9 cellular contexts compared by ENCODE assay signal in genomic region chr19:44582581-44583265, GRCh38. TPM values are rescaled to one million over a fixed set of nuclear protein-coding genes. Genes with fewer than 3 reads are reported as not detected.
DNase-seq lines count a peak whose midpoint lies in the region; ATAC-seq, FAIRE-seq and TF ChIP-seq lines count a peak whose summit lies in the region.
"Had no signal": no experiment of that assay in that cellular context is flagged by ENCODE, and none has a peak within 500 bp of the region (broad histone marks: within the 10 kb centered on the region; RNA-seq: fewer than 3 reads in every experiment).

No MANE protein-coding gene starts in this region.

- 27 to 28% methylated on average over 10 of the region's 10 CpGs for WGBS in pancreas, 2 donors
- 22% methylated on average over 10 of the region's 10 CpGs for WGBS in tibial nerve, 2 donors

- intact Hi-C loops in pancreas (cut with DNase I) = loop anchor here in 1 of 3 donors (5.0 kb wide), 1 partner anchor 75 kb away; no protein-coding TSS in a partner anchor

- no peaks in the 10 kb centered on the region for H3K36me3 ChIP-seq in pancreas
- H3K36me3 ChIP-seq in tibial nerve = no peaks in the 10 kb centered on the region

- H3K27me3 ChIP-seq in pancreas = no peaks in the 10 kb centered on the region
- H3K27me3 ChIP-seq in tibial nerve = no peaks in the 10 kb centered on the region

- FAIRE-seq in pancreas (lab: Jason Lieb, UNC) = no peak

- no peak for TF ChIP-seq POLR2A in tibial nerve (IDR thresholded peaks at IDR 0.05)

- H3K9me3 ChIP-seq in pancreas = no peaks in the 10 kb centered on the region
- peaks cover 0 to 23% (median 0%) of the 10 kb centered on the region in 4 donors for H3K9me3 ChIP-seq in tibial nerve

- H3K4me1 ChIP-seq in pancreas (peaks cover 0 to 2% (median 0%) of the 10 kb centered on the region in 3 donors), tibial nerve (no peaks in the 10 kb centered on the region)

- DNase-seq in GM10266 (ENCODE audit: extremely low spot score) (peak; percentile 31), choroid plexus epithelial cell (ENCODE audit: low read depth) (peak; percentile 46), pancreas (peak in 3 of 6 donors; percentile 36 to 69 (median 62)), tibial nerve (ENCODE audit: low spot score in 2 of 2) (no peak)

- TF ChIP-seq CTCF in GM10266 (IDR thresholded peaks at IDR 0.05; ENCODE audit: control insufficient read depth, insufficient read depth, low read depth, missing control alignments) (peak; percentile 41), LNCAP (IDR thresholded peaks at IDR 0.05) (peak; percentile 50; the same call in 1 of the 2 replicates), choroid plexus epithelial cell (conservative IDR thresholded peaks at IDR 0.05; ENCODE audit: low read depth, low read length) (peak; percentile 77), pancreas (IDR thresholded peaks at IDR 0.05) (peak; percentile 24 to 41 (median 37)), tibial nerve (IDR thresholded peaks at IDR 0.05) (peak in 1 of 5 experiments; percentile 18)

- ATAC-seq in pancreas = peak in 3 of 4 donors; percentile 49 to 84 (median 60)
- ATAC-seq in HG02623 (IDR thresholded peaks at IDR 0.05; ENCODE audit: unreplicated experiment) = no peak
- ATAC-seq in HG02852 (IDR thresholded peaks at IDR 0.05; ENCODE audit: unreplicated experiment) = no peak
- ATAC-seq in GM21423 (IDR thresholded peaks at IDR 0.05; ENCODE audit: unreplicated experiment) = no peak

- H3K4me3 ChIP-seq in choroid plexus epithelial cell (ENCODE audit: low read depth, low read length) (no peak overlapping the region), pancreas (no peak overlapping the region), tibial nerve (no peak overlapping the region)
- H3K4me3 ChIP-seq: skin epidermis had no signal

- H3K27ac ChIP-seq in pancreas (no peak overlapping the region), tibial nerve (no peak overlapping the region)
- H3K27ac ChIP-seq: skin epidermis had no signal

- no peak for TF ChIP-seq EP300 in tibial nerve (IDR thresholded peaks at IDR 0.05)

RNA-seq across cellular contexts. Expression of gene IGSF23, which starts 30.6 kb away (rescaled TPM):
- total RNA-seq in pancreas (1 to 10 TPM in 4 of 6 donors, under 1 TPM in 2; 0.43 to 1.3 (median 1.3) TPM), tibial nerve (not detected)
- 1 to 10 TPM; 1.1 TPM for polyA plus RNA-seq in pancreas

RNA-seq across cellular contexts. Expression of gene CEACAM20, which starts 53.2 kb away (rescaled TPM):
- total RNA-seq in pancreas = not detected
- not detected for polyA plus RNA-seq in pancreas
- total RNA-seq in tibial nerve = not detected

Comparison
In these comparisons a context has a peak if more than half of its experiments do, and no peak if none do; other contexts are left out.
1. DNase-seq: peak in GM10266 (single experiment) and choroid plexus epithelial cell (single experiment); none in tibial nerve (0 of 2).
2. ATAC-seq: peak in pancreas (3 of 4); none in HG02623 (single experiment), HG02852 (single experiment) and GM21423 (single experiment).